Comparison of ENCODE assay signal across 30 cellular contexts in the genomic region with DNA sequence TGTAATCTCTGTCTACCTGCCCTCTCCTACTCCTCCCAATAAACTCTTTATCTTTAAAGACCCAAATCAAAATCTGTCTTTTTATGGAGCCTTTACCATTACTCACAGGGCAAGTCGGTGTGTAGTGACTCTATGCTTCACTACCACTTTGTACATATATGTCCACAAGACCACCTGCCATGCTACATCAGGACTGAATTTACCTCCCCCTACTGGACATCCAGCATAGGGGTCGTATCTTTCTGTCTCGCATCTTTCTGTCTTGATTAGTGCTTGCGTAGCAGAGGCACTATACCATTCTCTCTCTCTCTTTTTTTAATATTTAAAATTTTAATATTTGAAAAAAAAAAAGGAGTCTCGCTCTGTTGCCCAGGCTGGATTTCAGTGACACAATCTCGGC.
DNase-seq lines count a peak whose midpoint lies in the region; ATAC-seq and TF ChIP-seq lines count a peak whose summit lies in the region.
"Had no signal": no experiment of that assay in that cellular context is flagged by ENCODE, and none has a peak within 500 bp of the region (broad histone marks: within the 10 kb centered on the region; RNA-seq: fewer than 3 reads in every experiment).

No MANE protein-coding gene starts in this region.

- H3K4me1 Mint-ChIP-seq in endothelial cell (ENCODE audit: unreplicated experiment), result no peaks in the 10 kb centered on the region
- H3K4me1 Mint-ChIP-seq: activated B cell treated with CpG ODN at 0.5 μM for 24 hours; CD4-positive, alpha-beta memory T cell had no signal

- H3K4me2 ChIP-seq in OCI-LY1 (ENCODE audit: low read length), result no peak overlapping the region
- H3K4me2 ChIP-seq in smooth muscle cell, result no peak overlapping the region
- H3K4me2 ChIP-seq: SK-N-SH had no signal

- H3K9me2 ChIP-seq in OCI-LY1 (ENCODE audit: low read depth, low read length), result no peaks in the 10 kb centered on the region
- H3K9me2 ChIP-seq: SK-N-SH had no signal

- H3K27ac Mint-ChIP-seq in endothelial cell (ENCODE audit: unreplicated experiment), result no peak overlapping the region
- H3K27ac Mint-ChIP-seq: activated B cell treated with CpG ODN at 0.5 μM for 24 hours; activated naive CD8-positive, alpha-beta T cell; activated T-helper 2 cell treated with anti-CD3 and anti-CD28 coated beads, Interferon-gamma antibody, Interleukin-2, Interleukin-4, amounts not matched to agents 10 μg/mL and 5 μg/mL and 100 μg/mL, durations not matched to agents 14 hours and 24 hours and 36 hours; CD4-positive, alpha-beta memory T cell; stimulated activated naive CD8-positive, alpha-beta T cell treated with anti-CD3 and anti-CD28 coated beads, Interleukin-15, Interleukin-2, amounts not matched to agents 100 ng/mL and 50 ng/mL, for 24 hours had no signal

- H4K20me1 ChIP-seq in OCI-LY1 (ENCODE audit: insufficient read depth, low read length) (no peaks in the 10 kb centered on the region), smooth muscle cell (ENCODE audit: low read depth) (no peaks in the 10 kb centered on the region)

- H3K27me3 ChIP-seq in OCI-LY1 (ENCODE audit: insufficient read depth, low read length) (no peaks in the 10 kb centered on the region), smooth muscle cell (ENCODE audit: low read depth) (no peaks in the 10 kb centered on the region), transverse colon (no peaks in the 10 kb centered on the region)
- H3K27me3 ChIP-seq: ascending aorta, thyroid gland had no signal

- no peaks in the 10 kb centered on the region for H3F3A ChIP-seq in OCI-LY1 (ENCODE audit: insufficient read depth, low read length)
- H3F3A ChIP-seq in smooth muscle cell (ENCODE audit: low read depth), result no peaks in the 10 kb centered on the region

- no peak overlapping the region for H3K4me3 Mint-ChIP-seq in endothelial cell (ENCODE audit: unreplicated experiment)
- H3K4me3 Mint-ChIP-seq: activated B cell treated with CpG ODN at 0.5 μM for 24 hours; activated naive CD8-positive, alpha-beta T cell; CD4-positive, alpha-beta memory T cell; stimulated activated naive CD8-positive, alpha-beta T cell treated with anti-CD3 and anti-CD28 coated beads, Interleukin-15, Interleukin-2, amounts not matched to agents 100 ng/mL and 50 ng/mL, for 24 hours had no signal

- DNase-seq in GM12864 (ENCODE audit: low read depth), result no peak
- no peak for DNase-seq in endothelial cell (ENCODE audit: low spot score)
- DNase-seq in smooth muscle cell (lab: John Stamatoyannopoulos, UW; ENCODE audit: unreplicated experiment), result no peak
- DNase-seq in transverse colon, result no peak
- DNase-seq in activated CD4-positive, CD25-positive, alpha-beta regulatory T cell (lab: John Stamatoyannopoulos, UW), result no peak
- no peak for DNase-seq in retina
- DNase-seq: activated B cell treated with CpG ODN at 0.5 μM for 24 hours; activated CD4-positive, alpha-beta T cell treated with anti-CD3 and anti-CD28 coated beads, Interleukin-2, amount 50 U/mL, for 4 hours; activated CD8-positive, alpha-beta memory T cell treated with anti-CD3 and anti-CD28 coated beads, Interleukin-2, amount 50 U/mL, for 48 hours; CD4-positive, alpha-beta memory T cell; central memory CD4-positive, alpha-beta T cell; dermis blood vessel endothelial cell; DMS 273 treated with DMSO at 0.1 percent for 48 hours; head of caudate nucleus; Kasumi-1; left colon; NCI-H1048; NCI-H187 treated with DMSO at 0.1 percent for 48 hours; NCI-H69; occipital lobe; SK-N-SH; T-helper 2 cell; thyroid gland had no signal

- H3K36me3 ChIP-seq in OCI-LY1 (ENCODE audit: insufficient read depth, low read length) (no peaks in the 10 kb centered on the region), smooth muscle cell (ENCODE audit: low read depth) (no peaks in the 10 kb centered on the region), transverse colon (no peaks in the 10 kb centered on the region)
- H3K36me3 ChIP-seq: ascending aorta, thyroid gland had no signal

- H3K9ac ChIP-seq in OCI-LY1 (ENCODE audit: low read length) (no peak overlapping the region), smooth muscle cell (ENCODE audit: low read depth) (no peak overlapping the region)
- H3K9ac ChIP-seq: SK-N-SH had no signal

- H3K4me3 ChIP-seq in GM12864 (ENCODE audit: low read depth, low read length) (no peak overlapping the region), OCI-LY1 (ENCODE audit: low read depth, low read length, poor library complexity, severe bottlenecking) (no peak overlapping the region), smooth muscle cell (no peak overlapping the region), transverse colon (no peak overlapping the region)
- H3K4me3 ChIP-seq: ascending aorta, thyroid gland had no signal

- intact Hi-C loops in transverse colon (cut with DNase I; ENCODE audit: low total_unique reads), result no loop called here

- 65% methylated on average over 6 of the region's 6 CpGs for WGBS in smooth muscle cell (ENCODE audit: low lambda C conversion rate)
- WGBS in transverse colon (ENCODE audit: low coverage in 1 of 2), 2 donors, result 75 to 77% methylated on average over 6 of the region's 6 CpGs

- H3K9me3 Mint-ChIP-seq in endothelial cell (ENCODE audit: unreplicated experiment), result no peaks in the 10 kb centered on the region

- no peaks in the 10 kb centered on the region for H3K36me3 Mint-ChIP-seq in endothelial cell (ENCODE audit: low read depth, unreplicated experiment)
- H3K36me3 Mint-ChIP-seq: activated naive CD8-positive, alpha-beta T cell; CD4-positive, alpha-beta memory T cell had no signal

- in situ Hi-C loops in transverse colon (cut with MboI; ENCODE audit: low pct_ligation_motif_present in 1 of 4, low pct_unique_long_range_greater_than_20kb in 1 of 4, low sequenced_read_pairs in 3 of 4), result no loop called here

- ATAC-seq in GM19397 (IDR thresholded peaks at IDR 0.05; ENCODE audit: unreplicated experiment), result no peak
- ATAC-seq: left colon had no signal

- H3K4me1 ChIP-seq in OCI-LY1 (ENCODE audit: insufficient read depth, low read length, severe bottlenecking) (no peaks in the 10 kb centered on the region), smooth muscle cell (ENCODE audit: low read depth) (no peaks in the 10 kb centered on the region), transverse colon (no peaks in the 10 kb centered on the region)
- H3K4me1 ChIP-seq: thyroid gland had no signal

- H3K27ac ChIP-seq in OCI-LY1 (ENCODE audit: low read depth, low read length, poor library complexity, severe bottlenecking) (no peak overlapping the region), smooth muscle cell (ENCODE audit: low read depth) (no peak overlapping the region), transverse colon (no peak overlapping the region)
- H3K27ac ChIP-seq: RWPE1, thyroid gland had no signal

- TF ChIP-seq EP300 in transverse colon (IDR thresholded peaks at IDR 0.05; ENCODE audit: low read depth), result no peak

- H3K79me2 ChIP-seq in OCI-LY1 (ENCODE audit: insufficient read depth, low read length) (no peaks in the 10 kb centered on the region), smooth muscle cell (ENCODE audit: low read depth) (no peaks in the 10 kb centered on the region)

- no peaks in the 10 kb centered on the region for H3K27me3 Mint-ChIP-seq in endothelial cell (ENCODE audit: unreplicated experiment)
- H3K27me3 Mint-ChIP-seq: activated B cell treated with CpG ODN at 0.5 μM for 24 hours; activated naive CD8-positive, alpha-beta T cell; CD4-positive, alpha-beta memory T cell; stimulated activated naive CD8-positive, alpha-beta T cell treated with anti-CD3 and anti-CD28 coated beads, Interleukin-15, Interleukin-2, amounts not matched to agents 100 ng/mL and 50 ng/mL, for 24 hours had no signal

- H3K9me3 ChIP-seq in OCI-LY1 (ENCODE audit: low read length) (no peaks in the 10 kb centered on the region), smooth muscle cell (replicated peaks; ENCODE audit: low read depth) (no peaks in the 10 kb centered on the region), transverse colon (no peaks in the 10 kb centered on the region)
- H3K9me3 ChIP-seq: SK-N-SH, thyroid gland had no signal

- no peak overlapping the region for H2AFZ ChIP-seq in OCI-LY1 (ENCODE audit: low read length)
- H2AFZ ChIP-seq in smooth muscle cell (ENCODE audit: low read depth), result no peak overlapping the region

- TF ChIP-seq CTCF in GM12864 (IDR thresholded peaks at IDR 0.05; ENCODE audit: low read depth, low read length, missing control alignments), result peak; percentile 27
- TF ChIP-seq CTCF in OCI-LY1 (IDR thresholded peaks at IDR 0.05; ENCODE audit: low read length), result peak; percentile 17; the same call in 1 of the 2 replicates
- peak; percentile 58 for TF ChIP-seq CTCF in endothelial cell (IDR thresholded peaks at IDR 0.05; ENCODE audit: unreplicated experiment)
- TF ChIP-seq CTCF in smooth muscle cell (IDR thresholded peaks at IDR 0.05; ENCODE audit: borderline replicate concordance, insufficient read depth, poor library complexity, severe bottlenecking), result peak; percentile 10
- no peak for TF ChIP-seq CTCF in transverse colon (IDR thresholded peaks at IDR 0.05)

- TF ChIP-seq POLR2A in transverse colon (IDR thresholded peaks at IDR 0.05), result no peak

Comparison
In these comparisons a context has a peak if more than half of its experiments do, and no peak if none do; other contexts are left out.
1. CTCF ChIP-seq: peak in GM12864 (single experiment), OCI-LY1 (single experiment), endothelial cell (single experiment) and smooth muscle cell (single experiment); none in transverse colon (0 of 5).